Comparison of ENCODE assay signal across 21 cellular contexts in the genomic region with DNA sequence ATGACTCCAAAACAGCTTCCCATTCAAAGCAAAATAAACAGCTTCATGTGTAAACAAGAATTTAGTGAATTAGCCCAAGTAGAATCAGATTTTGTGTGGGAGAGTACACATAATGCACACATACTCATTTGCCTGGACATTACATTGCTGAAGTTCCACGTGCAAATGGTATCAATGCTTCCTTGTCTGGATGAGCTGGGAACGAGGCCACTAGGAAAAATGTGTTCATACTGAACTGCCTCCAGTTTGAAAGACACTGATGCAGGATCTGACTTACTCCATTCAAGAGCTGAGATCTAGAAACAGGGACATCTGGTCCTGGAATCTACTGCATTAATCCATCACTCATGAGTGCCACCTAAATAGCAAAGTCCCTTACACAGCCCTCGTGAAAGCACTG.
DNase-seq lines count a peak whose midpoint lies in the region; ATAC-seq and TF ChIP-seq lines count a peak whose summit lies in the region.
"Had no signal": no experiment of that assay in that cellular context is flagged by ENCODE, and none has a peak within 500 bp of the region (broad histone marks: within the 10 kb centered on the region; RNA-seq: fewer than 3 reads in every experiment).

No MANE protein-coding gene starts in this region.

- intact Hi-C loops in prostate gland (cut with DNase I) = no loop called here

- TF ChIP-seq CTCF in fibroblast of villous mesenchyme (IDR thresholded peaks at IDR 0.05; ENCODE audit: insufficient read depth, low read depth, low read length) = no peak
- no peak for TF ChIP-seq CTCF in prostate gland (IDR thresholded peaks at IDR 0.05)

- no peak for ATAC-seq in GM21529 (IDR thresholded peaks at IDR 0.05; ENCODE audit: unreplicated experiment)

- peak; percentile 18 for DNase-seq in NCI-H82 (lab: John Stamatoyannopoulos, UW)
- DNase-seq in NCI-H82 treated with DMSO at 0.1 percent for 48 hours (lab: John Stamatoyannopoulos, UW; ENCODE audit: unreplicated experiment) = no peak
- DNase-seq in fibroblast of villous mesenchyme (ENCODE audit: low read depth) = peak; percentile 54
- peak; percentile 49 for DNase-seq in middle frontal gyrus (ENCODE audit: extremely low spot score, low spot score)
- DNase-seq in NCI-H345 (lab: John Stamatoyannopoulos, UW) = no peak
- no peak for DNase-seq in activated CD4-positive, alpha-beta T cell treated with anti-CD3 and anti-CD28 coated beads, Interleukin-2, amount 50 U/mL, for 4 hours
- no peak for DNase-seq in prostate gland (ENCODE audit: low spot score)
- DNase-seq: COR-L47; DMS153; EL; HCEC 1CT; MV-4-11; NCI-H1417 treated with DMSO at 0.1 percent for 48 hours; NCI-H2029 treated with DMSO at 0.1 percent for 48 hours; NCI-H2227 treated with DMSO at 0.1 percent for 48 hours; NK-92 treated with Interleukin-12 subunit alpha and Interleukin-12 subunit beta, amount 100 ng/mL, for 24 hours; OCI-M1; RPMI8226 had no signal

- H3K9me3 ChIP-seq in prostate gland = no peaks in the 10 kb centered on the region

- H3K4me3 ChIP-seq in fibroblast of villous mesenchyme (ENCODE audit: low read depth, low read length) (no peak overlapping the region), prostate gland (no peak overlapping the region)

- no peaks in the 10 kb centered on the region for H3K36me3 ChIP-seq in prostate gland

- H3K27ac ChIP-seq in prostate gland = no peak overlapping the region
- H3K27ac ChIP-seq: 22Rv1, C4-2B had no signal

- no peaks in the 10 kb centered on the region for H3K27me3 ChIP-seq in prostate gland (replicated peaks; ENCODE audit: insufficient read depth)

- 23% methylated on average over 3 of the region's 3 CpGs for WGBS in prostate gland

- TF ChIP-seq POLR2A in prostate gland (IDR thresholded peaks at IDR 0.05) = no peak

- H3K4me1 ChIP-seq in prostate gland (replicated peaks) = no peaks in the 10 kb centered on the region

Comparison
In these comparisons a context has a peak if more than half of its experiments do, and no peak if none do; other contexts are left out.
1. DNase-seq: peak in NCI-H82 (single experiment), fibroblast of villous mesenchyme (single experiment) and middle frontal gyrus (single experiment); none in NCI-H82 treated with DMSO at 0.1 percent for 48 hours (single experiment), NCI-H345 (single experiment), activated CD4-positive, alpha-beta T cell treated with anti-CD3 and anti-CD28 coated beads, Interleukin-2, amount 50 U/mL, for 4 hours (0 of 2) and prostate gland (single experiment).